In the genomic region with DNA sequence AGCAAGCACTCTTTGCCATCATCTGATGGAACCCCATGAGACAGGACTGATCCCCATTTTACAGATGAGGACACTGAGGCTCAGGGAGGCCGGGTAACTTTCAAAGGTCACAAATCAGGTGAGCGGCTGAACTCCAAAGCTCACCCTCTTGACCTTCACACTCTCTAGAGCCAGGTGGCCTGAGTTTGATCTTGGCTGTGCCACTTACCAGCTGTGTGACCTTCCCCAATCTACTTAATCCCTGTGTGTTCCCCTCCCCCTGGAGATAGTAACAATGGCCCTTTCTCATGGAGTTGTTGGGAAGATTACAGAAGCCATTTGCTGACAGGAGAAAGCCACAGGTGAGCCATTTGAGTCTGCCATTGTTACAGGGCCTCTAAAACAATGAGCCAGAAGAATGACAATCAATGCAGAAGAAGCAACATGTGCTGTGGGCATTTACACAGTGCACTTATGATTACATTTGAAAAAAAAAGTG, we compare ENCODE assay signal across 19 cellular contexts. TPM values are rescaled to one million over a fixed set of nuclear protein-coding genes. Genes with fewer than 3 reads are reported as not detected.
"Had no signal": no experiment of that assay in that cellular context is flagged by ENCODE, and none has a peak within 500 bp of the region (broad histone marks: within the 10 kb centered on the region; RNA-seq: fewer than 3 reads in every experiment).

No MANE protein-coding gene starts in this region.

- DNase-seq: activated CD4-positive, alpha-beta memory T cell treated with anti-CD3 and anti-CD28 coated beads for 36 hours; activated CD4-positive, alpha-beta T cell treated with anti-CD3 and anti-CD28 coated beads for 1 hour; activated naive CD8-positive, alpha-beta T cell treated with anti-CD3 and anti-CD28 coated beads, Interleukin-2, amount 10 ng/mL, durations not matched to agents 7 days and 5 days; activated T-cell treated with anti-CD3 and anti-CD28 coated beads, Interleukin-2, amount 50 U/mL, for 4 hours; anterior cingulate cortex; hypothalamus; kidney; sigmoid colon; stimulated activated CD4-positive, alpha-beta T cell treated with anti-CD3 and anti-CD28 coated beads, Interleukin-2, amount 100 ng/mL, for 24 hours; stimulated activated naive CD4-positive, alpha-beta T cell treated with Interleukin-2 at 50 U/mL for 16 hours; T-helper 9 cell; upper lobe of right lung had no signal

- H3K4me3 Mint-ChIP-seq: activated CD4-positive, alpha-beta memory T cell treated with anti-CD3 and anti-CD28 coated beads for 36 hours; activated naive CD8-positive, alpha-beta T cell treated with anti-CD3 and anti-CD28 coated beads, Interleukin-2, amount 10 ng/mL, durations not matched to agents 7 days and 5 days; activated T-cell treated with anti-CD3 and anti-CD28 coated beads, Interleukin-2, amount 50 U/mL, for 4 hours had no signal

- H3K27ac Mint-ChIP-seq: activated CD4-positive, alpha-beta memory T cell treated with anti-CD3 and anti-CD28 coated beads for 36 hours; activated naive CD8-positive, alpha-beta T cell treated with anti-CD3 and anti-CD28 coated beads, Interleukin-2, amount 10 ng/mL, durations not matched to agents 7 days and 5 days had no signal

- ATAC-seq: activated T-cell treated with anti-CD3 and anti-CD28 coated beads, Interleukin-2, amount 50 U/mL, for 4 hours; upper lobe of right lung had no signal

- H3K27ac ChIP-seq: breast epithelium, sigmoid colon, suprapubic skin, upper lobe of right lung had no signal

- H3K9me3 ChIP-seq: breast epithelium, sigmoid colon, suprapubic skin, upper lobe of right lung had no signal

- H3K9me3 Mint-ChIP-seq: activated CD4-positive, alpha-beta memory T cell treated with anti-CD3 and anti-CD28 coated beads for 36 hours; activated naive CD8-positive, alpha-beta T cell treated with anti-CD3 and anti-CD28 coated beads, Interleukin-2, amount 10 ng/mL, durations not matched to agents 7 days and 5 days; activated T-cell treated with anti-CD3 and anti-CD28 coated beads, Interleukin-2, amount 50 U/mL, for 4 hours had no signal

- H3K4me1 ChIP-seq: breast epithelium, sigmoid colon, suprapubic skin, upper lobe of right lung had no signal

- H3K36me3 ChIP-seq: breast epithelium, sigmoid colon, suprapubic skin, upper lobe of right lung had no signal

- H3K27me3 ChIP-seq: breast epithelium had no signal

- H3K4me3 ChIP-seq: breast epithelium, sigmoid colon, suprapubic skin, upper lobe of right lung had no signal

- H3K36me3 Mint-ChIP-seq: activated CD4-positive, alpha-beta memory T cell treated with anti-CD3 and anti-CD28 coated beads for 36 hours; activated naive CD8-positive, alpha-beta T cell treated with anti-CD3 and anti-CD28 coated beads, Interleukin-2, amount 10 ng/mL, durations not matched to agents 7 days and 5 days had no signal

- FAIRE-seq: kidney had no signal

RNA-seq across cellular contexts. Expression of a gene that starts 34.5 kb away (rescaled TPM):
- total RNA-seq: activated CD4-positive, alpha-beta memory T cell treated with anti-CD3 and anti-CD28 coated beads for 36 hours; activated naive CD8-positive, alpha-beta T cell treated with anti-CD3 and anti-CD28 coated beads, Interleukin-2, amount 10 ng/mL, durations not matched to agents 7 days and 5 days; chondrocyte; dermis microvascular lymphatic vessel endothelial cell; liver; osteocyte; pulmonary artery endothelial cell had no signal
- polyA plus RNA-seq: liver had no signal
